1 cellular context compared by ENCODE assay signal in genomic region chr1:45685308-45686080, GRCh38.
TF ChIP-seq lines count a peak whose summit lies in the region.

No MANE protein-coding gene starts in this region.

TF ChIP-seq in K562, 482 proteins besides CTCF, POLR2A, EP300 and RAD21 (continued from another document and continues in another):
- TF ChIP-seq NCOR1 (IDR thresholded peaks at IDR 0.05) (no peak), ZNF592 (IDR thresholded peaks at IDR 0.05) (no peak), ATF4 (CRISPR knock-in tag; IDR thresholded peaks at IDR 0.05) (0 out of 2 replicates have a peak, but pooled peaks have one; percentile 16), ZNF407 (IDR thresholded peaks at IDR 0.05; ENCODE audit: low read depth) (0 out of 2 replicates have a peak, but pooled peaks have one; percentile 16), HINFP (tag; conservative IDR thresholded peaks at IDR 0.05; ENCODE audit: low read depth) (0 out of 2 replicates have a peak, but pooled peaks have one; percentile 52), HMGN3 (IDR thresholded peaks at IDR 0.05; ENCODE audit: borderline replicate concordance, extremely low read depth, insufficient read length, low read depth, low read length) (no peak), DNMT1 (IDR thresholded peaks at IDR 0.05) (0 out of 2 replicates have a peak, but pooled peaks have one; percentile 20), ZNF316 (IDR thresholded peaks at IDR 0.05) (peak; percentile 86), KLF6 (CRISPR knock-in tag; IDR thresholded peaks at IDR 0.05; ENCODE audit: borderline replicate concordance) (0 out of 2 replicates have a peak, but pooled peaks have one; percentile 32), ZNF551 (CRISPR knock-in tag; IDR thresholded peaks at IDR 0.05) (no peak), ZNF512 (tag; IDR thresholded peaks at IDR 0.05) (0 out of 2 replicates have a peak, but pooled peaks have one; percentile 30), NONO (IDR thresholded peaks at IDR 0.05; ENCODE audit: low read depth in 2 of 2, low read length in 1 of 2) (no peak; a peak in 1 of 4 replicates), ZBTB5 (IDR thresholded peaks at IDR 0.05) (0 out of 2 replicates have a peak, but pooled peaks have one; percentile 8), EGR1 (conservative IDR thresholded peaks at IDR 0.05) (no peak), RBM17 (IDR thresholded peaks at IDR 0.05; ENCODE audit: borderline replicate concordance, low read depth, low read length) (no peak), GTF2E2 (tag; IDR thresholded peaks at IDR 0.05) (0 out of 2 replicates have a peak, but pooled peaks have one; percentile 14), YY1 (IDR thresholded peaks at IDR 0.05; ENCODE audit: borderline replicate concordance in 1 of 3, control insufficient read depth in 1 of 3, extremely low read depth in 1 of 3, insufficient read depth in 3 of 3, insufficient read length in 1 of 3, insufficient replicate concordance in 2 of 3, low read depth in 1 of 3, low read length in 2 of 3) (peak in 2 of 3 experiments; percentile 35 to 82), ARID4B (CRISPR knock-in tag; IDR thresholded peaks at IDR 0.05) (no peak), TBL1XR1 (IDR thresholded peaks at IDR 0.05; ENCODE audit: low read length in 2 of 2) (no peak), MAFF (IDR thresholded peaks at IDR 0.05; ENCODE audit: low read length) (0 out of 2 replicates have a peak, but pooled peaks have one; percentile 26), ASH1L (IDR thresholded peaks at IDR 0.05; ENCODE audit: borderline replicate concordance, low read depth, partially characterized antibody) (peak; percentile 13), ZNF766 (CRISPR knock-in tag; conservative IDR thresholded peaks at IDR 0.05) (0 out of 2 replicates have a peak, but pooled peaks have one; percentile 23), ETV1 (tag; conservative IDR thresholded peaks at IDR 0.05; ENCODE audit: low read depth) (no peak), ZBTB26 (CRISPR knock-in tag; IDR thresholded peaks at IDR 0.05) (0 out of 2 replicates have a peak, but pooled peaks have one; percentile 46), SMARCA5 (IDR thresholded peaks at IDR 0.05) (0 out of 2 replicates have a peak, but pooled peaks have one; percentile 27), HNRNPUL1 (IDR thresholded peaks at IDR 0.05; ENCODE audit: low read length) (no peak), JUNB (CRISPR knock-in tag; conservative IDR thresholded peaks at IDR 0.05) (no peak)
